ENCODE assay signal across 9 cellular contexts in genomic region chr20:63740501-63741353, GRCh38. TPM values are rescaled to one million over a fixed set of nuclear protein-coding genes. Genes with fewer than 3 reads are reported as not detected.
DNase-seq lines count a peak whose midpoint lies in the region; ATAC-seq and TF ChIP-seq lines count a peak whose summit lies in the region.
"Had no signal": no experiment of that assay in that cellular context is flagged by ENCODE, and none has a peak within 500 bp of the region (broad histone marks: within the 10 kb centered on the region; RNA-seq: fewer than 3 reads in every experiment).

No MANE protein-coding gene starts in this region.

- H3K27ac ChIP-seq in thoracic aorta: peak overlapping the region; percentile 79 to 82

- peak; percentile 26 for TF ChIP-seq POLR2A in erythroblast (IDR thresholded peaks at IDR 0.05; ENCODE audit: low read length)

- no peaks in the 10 kb centered on the region for H3K9me3 ChIP-seq in thoracic aorta

- H3K4me3 ChIP-seq in thoracic aorta: peak overlapping the region; percentile 87

- no peaks in the 10 kb centered on the region for H3K27me3 ChIP-seq in thoracic aorta (replicated peaks; ENCODE audit: insufficient read depth)

- H3K27me3 Mint-ChIP-seq in mesothelial cell of epicardium (ENCODE audit: low read depth): peaks cover 7% of the 10 kb centered on the region

- H3K27ac Mint-ChIP-seq in mesothelial cell of epicardium: peak overlapping the region; percentile 78

- H3K9me3 Mint-ChIP-seq in mesothelial cell of epicardium: no peaks in the 10 kb centered on the region

- H3K4me1 Mint-ChIP-seq in mesothelial cell of epicardium: no peaks in the 10 kb centered on the region

- H3K36me3 Mint-ChIP-seq in mesothelial cell of epicardium: peaks cover 5% of the 10 kb centered on the region

- peaks cover 27% of the 10 kb centered on the region for H3K36me3 ChIP-seq in thoracic aorta

- ATAC-seq in GM21360 (IDR thresholded peaks at IDR 0.05; ENCODE audit: unreplicated experiment) (peak; percentile 5), thoracic aorta (ENCODE audit: insufficient number of reproducible peaks, low FRiP score, low read depth) (peak; percentile 45), HG03520 (IDR thresholded peaks at IDR 0.05; ENCODE audit: unreplicated experiment) (no peak)

- H3K4me3 Mint-ChIP-seq in mesothelial cell of epicardium: peak overlapping the region; percentile 70

- DNase-seq in C1 segment of cervical spinal cord (lab: John Stamatoyannopoulos, UW) (peak in 12 of 14 donors; percentile 40 to 88 (median 70)), NCI-H345 treated with DMSO at 0.1 percent for 48 hours (lab: John Stamatoyannopoulos, UW; ENCODE audit: unreplicated experiment) (peak; percentile 83), erythroblast (lab: John Stamatoyannopoulos, UW) (peak; percentile 81 to 87), mesothelial cell of epicardium (ENCODE audit: low spot score in 2 of 2, unreplicated experiment in 2 of 2) (peak in 1 of 2 experiments; percentile 88), thoracic aorta (ENCODE audit: low spot score) (peak; percentile 74)
- peak; percentile 33 to 48 for DNase-seq in activated CD4-positive, alpha-beta T cell treated with anti-CD3 and anti-CD28 coated beads, Interleukin-2, amount 50 U/mL, for 48 hours

- H3K4me1 ChIP-seq in thoracic aorta (ENCODE audit: control insufficient read depth in 1 of 2, low read depth in 2 of 2): peaks cover 17 to 30% of the 10 kb centered on the region in 2 donors

- TF ChIP-seq CTCF in mesothelial cell of epicardium (IDR thresholded peaks at IDR 0.05; ENCODE audit: unreplicated experiment): no peak
- no peak for TF ChIP-seq CTCF in thoracic aorta (IDR thresholded peaks at IDR 0.05)

RNA-seq across cellular contexts. Expression of gene SLC2A4RG, which starts 1.2 kb away (rescaled TPM):
- total RNA-seq in mesothelial cell of epicardium: 114 to 122 TPM (median 122 TPM) in 3 replicates
- 100 to 1,000 TPM in 1 of 2 donors, 10 to 100 TPM in 1; 36.2 to 103 TPM for total RNA-seq in thoracic aorta

RNA-seq across cellular contexts. Expression of gene LIME1, which starts 4.3 kb away (rescaled TPM):
- 13.8 to 18.4 TPM (median 16.5 TPM) in 3 replicates for total RNA-seq in mesothelial cell of epicardium
- total RNA-seq in thoracic aorta: 10 to 100 TPM; 15.6 to 26.5 TPM

RNA-seq across cellular contexts. Expression of gene ZGPAT, which starts 32.9 kb away (rescaled TPM):
- total RNA-seq in mesothelial cell of epicardium: 31.3 to 36.6 TPM (median 34.6 TPM) in 3 replicates
- total RNA-seq in thoracic aorta: 10 to 100 TPM; 32.6 to 41.1 TPM

RNA-seq across cellular contexts. Expression of gene ARFRP1, which starts 33.0 kb away (rescaled TPM):
- total RNA-seq in mesothelial cell of epicardium: 45.3 to 47.2 TPM (median 46.1 TPM) in 3 replicates
- 10 to 100 TPM; 56.4 to 57.8 TPM for total RNA-seq in thoracic aorta

RNA-seq across cellular contexts. Expression of gene TNFRSF6B, which starts 44.3 kb away (rescaled TPM):
- 1.6 TPM in 1 of 3 replicates, not detected in the others for total RNA-seq in mesothelial cell of epicardium
- total RNA-seq in thoracic aorta: 10 to 100 TPM; 32.9 to 98.9 TPM
- total RNA-seq: T-helper 2 cell treated with Interferon-gamma antibody and Interleukin-4, amounts not matched to agents 100 ng/mL and 5 ng/mL, for 36 hours had no signal
